Comparison of ENCODE assay signal across 12 cellular contexts in genomic region chr13:28478127-28478526, GRCh38.
"Had no signal": no experiment of that assay in that cellular context is flagged by ENCODE, and none has a peak within 500 bp of the region (broad histone marks: within the 10 kb centered on the region; RNA-seq: fewer than 3 reads in every experiment).

No MANE protein-coding gene starts in this region.

- H3K36me3 ChIP-seq: neural progenitor cell, transverse colon had no signal

- DNase-seq: activated B cell treated with CpG ODN at 0.5 μM for 24 hours; activated CD4-positive, alpha-beta T cell treated with anti-CD3 and anti-CD28 coated beads, Interleukin-2, amount 10 ng/mL, durations not matched to agents 24 days and 14 days; activated naive CD4-positive, alpha-beta T cell treated with anti-CD3 and anti-CD28 coated beads for 36 hours; dermis blood vessel endothelial cell; kidney glomerular epithelial cell; midbrain; small intestine; T-helper 17 cell; transverse colon had no signal

- H3K9me3 ChIP-seq: transverse colon had no signal

- H3K27me3 ChIP-seq: hepatocyte, neural progenitor cell had no signal

- H3K27ac ChIP-seq: hepatocyte, neural progenitor cell, parathyroid adenoma, transverse colon had no signal

- H3K9ac ChIP-seq: neural progenitor cell, parathyroid adenoma had no signal

- H3K4me1 ChIP-seq: neural progenitor cell, parathyroid adenoma, transverse colon had no signal

- H2AFZ ChIP-seq: hepatocyte, neural progenitor cell, parathyroid adenoma had no signal

- FAIRE-seq: small intestine had no signal

- H3K4me3 ChIP-seq: hepatocyte, neural progenitor cell, transverse colon had no signal

- H3K4me2 ChIP-seq: hepatocyte, neural progenitor cell had no signal

- H3K79me2 ChIP-seq: hepatocyte, parathyroid adenoma had no signal
